In the genomic region with DNA sequence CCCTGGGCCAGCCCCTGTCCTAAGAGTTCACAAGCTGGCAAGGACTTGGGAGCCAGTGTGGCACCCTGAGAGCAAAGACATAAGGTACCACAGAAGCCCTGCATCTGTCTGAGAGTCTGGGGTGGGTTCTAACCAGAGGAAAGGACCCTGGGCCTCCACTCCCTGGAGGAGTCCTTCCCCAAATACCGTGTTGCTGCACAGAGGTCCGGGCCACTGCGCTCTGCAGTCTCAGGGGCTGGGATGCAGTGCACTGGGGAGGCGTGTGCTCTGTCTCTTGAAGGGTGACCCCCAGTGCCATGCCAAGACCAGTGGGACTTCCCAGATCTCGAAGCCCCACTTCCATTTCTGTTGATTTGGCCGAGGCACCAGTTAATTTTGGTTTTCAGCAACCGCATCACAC, we compare ENCODE assay signal across 9 cellular contexts. TPM values are rescaled to one million over a fixed set of nuclear protein-coding genes. Genes with fewer than 3 reads are reported as not detected.
DNase-seq lines count a peak whose midpoint lies in the region; TF ChIP-seq lines count a peak whose summit lies in the region.
"Had no signal": no experiment of that assay in that cellular context is flagged by ENCODE, and none has a peak within 500 bp of the region (broad histone marks: within the 10 kb centered on the region; RNA-seq: fewer than 3 reads in every experiment).

No MANE protein-coding gene starts in this region.

- peaks cover 0 to 8% (median 0%) of the 10 kb centered on the region in 7 donors for H3K27me3 ChIP-seq in spleen (replicated peaks in 1 of 7)
- H3K27me3 ChIP-seq: foreskin keratinocyte had no signal

- H3K4me1 ChIP-seq in spleen: peaks cover 69 to 98% (median 90%) of the 10 kb centered on the region in 6 donors

- peak overlapping the region; percentile 26 for H3K4me3 Mint-ChIP-seq in T-helper 1 cell treated with Interleukin-12 subunit alpha and Interleukin-12 subunit beta and Interleukin-4 antibody, amounts not matched to agents 30 μg/mL and 1 μg/mL, for 36 hours
- H3K4me3 Mint-ChIP-seq in MCF 10A (ENCODE audit: unreplicated experiment): no peak overlapping the region

- H3K27ac Mint-ChIP-seq in T-helper 1 cell treated with Interleukin-12 subunit alpha and Interleukin-12 subunit beta and Interleukin-4 antibody, amounts not matched to agents 30 μg/mL and 1 μg/mL, for 36 hours: peak overlapping the region; percentile 93
- H3K27ac Mint-ChIP-seq in MCF 10A (ENCODE audit: low read depth, unreplicated experiment): no peak overlapping the region

- intact Hi-C loops in spleen (cut with DNase I; ENCODE audit: low total_unique reads): no loop called here
- intact Hi-C loops in MCF 10A (cut with micrococcal nuclease): no loop called here

- peaks cover 8% of the 10 kb centered on the region for H3K36me3 Mint-ChIP-seq in T-helper 1 cell treated with Interleukin-12 subunit alpha and Interleukin-12 subunit beta and Interleukin-4 antibody, amounts not matched to agents 30 μg/mL and 1 μg/mL, for 36 hours (ENCODE audit: low read depth)
- H3K36me3 Mint-ChIP-seq in MCF 10A (ENCODE audit: insufficient read depth, unreplicated experiment): peaks cover 5% of the 10 kb centered on the region

- H3K9me3 ChIP-seq in spleen: no peaks in the 10 kb centered on the region

- H3K4me3 ChIP-seq in spleen: no peak overlapping the region

- DNase-seq in T-helper 1 cell (no peak), spleen (peak; percentile 73), NCI-H2227 (lab: John Stamatoyannopoulos, UW; ENCODE audit: unreplicated experiment) (no peak), MCF 10A (ENCODE audit: unreplicated experiment) (no peak)
- DNase-seq: 8988T, aorta, foreskin keratinocyte had no signal

- H3K36me3 ChIP-seq in spleen: peaks cover 0 to 28% (median 17%) of the 10 kb centered on the region in 6 donors

- H3K9me3 Mint-ChIP-seq in T-helper 1 cell treated with Interleukin-12 subunit alpha and Interleukin-12 subunit beta and Interleukin-4 antibody, amounts not matched to agents 30 μg/mL and 1 μg/mL, for 36 hours: no peaks in the 10 kb centered on the region
- H3K9me3 Mint-ChIP-seq in MCF 10A (ENCODE audit: unreplicated experiment): no peaks in the 10 kb centered on the region

- POLR2A ChIA-PET in MCF 10A (lab: Yijun Ruan, JAX): interaction anchor here (1.3 to 1.5 kb wide), 2 partner anchors 8 to 16 kb away, joined by 4 read pairs; no protein-coding TSS in a partner anchor

- no TSS peak for BruUV-seq in MCF 10A (replicated peaks; lab: Mats Ljungman, UMichigan)

- H3K27me3 Mint-ChIP-seq in T-helper 1 cell treated with Interleukin-12 subunit alpha and Interleukin-12 subunit beta and Interleukin-4 antibody, amounts not matched to agents 30 μg/mL and 1 μg/mL, for 36 hours (ENCODE audit: low read depth): no peaks in the 10 kb centered on the region
- H3K27me3 Mint-ChIP-seq in MCF 10A (ENCODE audit: insufficient read depth, unreplicated experiment): no peaks in the 10 kb centered on the region

- no peak for TF ChIP-seq CTCF in spleen (IDR thresholded peaks at IDR 0.05 in 8 of 11, conservative IDR thresholded peaks at IDR 0.05 in 3 of 11)
- TF ChIP-seq CTCF in MCF 10A (IDR thresholded peaks at IDR 0.05; ENCODE audit: unreplicated experiment): no peak

- H3K4me1 Mint-ChIP-seq in T-helper 1 cell treated with Interleukin-12 subunit alpha and Interleukin-12 subunit beta and Interleukin-4 antibody, amounts not matched to agents 30 μg/mL and 1 μg/mL, for 36 hours (ENCODE audit: low read depth): peaks cover 52% of the 10 kb centered on the region
- no peaks in the 10 kb centered on the region for H3K4me1 Mint-ChIP-seq in MCF 10A (ENCODE audit: insufficient read depth, unreplicated experiment)

- H3K27ac ChIP-seq in cingulate gyrus (ENCODE audit: low read depth, low read length) (peak overlapping the region; percentile 88), spleen (peak overlapping the region; percentile 80 to 96 (median 90))
- H3K27ac ChIP-seq: foreskin keratinocyte had no signal

- CTCF ChIA-PET in MCF 10A (lab: Yijun Ruan, JAX): interaction anchor here (0.6 to 10.9 kb wide), 5 partner anchors 8 to 273 kb away, joined by 3 to 112 read pairs (median 4); no protein-coding TSS in a partner anchor

- 47 to 76% (median 68%) methylated on average over 3 to 7 of the region's 7 CpGs for WGBS in spleen, 5 donors

- TF ChIP-seq POLR2A in spleen (IDR thresholded peaks at IDR 0.05): no peak

RNA-seq across cellular contexts. Expression of a gene that starts 4.3 kb away (rescaled TPM):
- total RNA-seq in spleen: 10 to 100 TPM; 38.0 to 78.9 (median 61.2) TPM
- 10 to 100 TPM; 17.7 to 51.7 (median 35.2) TPM for polyA plus RNA-seq in spleen
- 1.5 and 1.9 TPM in 2 replicates for total RNA-seq in MCF 10A (2022)

RNA-seq across cellular contexts. Expression of a gene that starts 23.4 kb away (rescaled TPM):
- 10 to 100 TPM in 5 of 7 donors, 1 to 10 TPM in 2; 9.3 to 17.8 (median 11.2) TPM for total RNA-seq in spleen
- 10 to 100 TPM; 14.7 to 26.6 (median 15.4) TPM for polyA plus RNA-seq in spleen
- total RNA-seq in MCF 10A (2022): 10.3 and 10.5 TPM in 2 replicates

RNA-seq across cellular contexts. Expression of a gene that starts 26.5 kb away (rescaled TPM):
- total RNA-seq in spleen (100 to 1,000 TPM in 1 of 7 donors, 10 to 100 TPM in 6; 67.6 to 115 (median 82.6) TPM), MCF 10A (2022) (52.7 and 59.1 TPM in 2 replicates)
- polyA plus RNA-seq in spleen: 100 to 1,000 TPM in 2 of 3 donors, 10 to 100 TPM in 1; 43.4 to 134 (median 121) TPM

RNA-seq across cellular contexts. Expression of a gene that starts 40.3 kb away (rescaled TPM):
- total RNA-seq in spleen (100 to 1,000 TPM; 158 to 544 (median 389) TPM), MCF 10A (2022) (1,407 and 1,635 TPM in 2 replicates)
- polyA plus RNA-seq in spleen: 100 to 1,000 TPM; 371 to 519 (median 445) TPM

RNA-seq across cellular contexts. Expression of a gene that starts 51.0 kb away (rescaled TPM):
- total RNA-seq in spleen (10 to 100 TPM; 24.0 to 55.3 (median 30.2) TPM), MCF 10A (2022) (47.1 and 50.8 TPM in 2 replicates)
- 10 to 100 TPM; 28.5 to 33.9 (median 31.1) TPM for polyA plus RNA-seq in spleen

Comparison
In these comparisons a context has a peak if more than half of its experiments do, and no peak if none do; other contexts are left out.
1. RNA of a gene that starts 4.3 kb away (total RNA-seq): 38.0 to 78.9 TPM in spleen; 1.5 to 1.9 TPM in MCF 10A; every median in the first group is over 10 times any median in the second.